ENCODE assay signal across 21 cellular contexts in genomic region chr5:174843263-174844250, GRCh38.
A peak's percentile ranks its signal among the peaks of the same experiment; 100 is the strongest.
DNase-seq lines count a peak whose midpoint lies in the region; ATAC-seq, FAIRE-seq and TF ChIP-seq lines count a peak whose summit lies in the region.
"Had no signal": no experiment of that assay in that cellular context is flagged by ENCODE, and none has a peak within 500 bp of the region (broad histone marks: within the 10 kb centered on the region; RNA-seq: fewer than 3 reads in every experiment).

No MANE protein-coding gene starts in this region.

- TF ChIP-seq POLR2A in GM12891 (IDR thresholded peaks at IDR 0.05; ENCODE audit: low read depth, low read length) = no peak

- H3K9ac ChIP-seq in adipocyte (ENCODE audit: low read length) = no peak overlapping the region
- no peak overlapping the region for H3K9ac ChIP-seq in neural progenitor cell

- peak overlapping the region; percentile 82 for H3K27ac Mint-ChIP-seq in neural progenitor cell

- no peaks in the 10 kb centered on the region for H3K79me2 ChIP-seq in neural progenitor cell (ENCODE audit: low read depth)

- TF ChIP-seq CTCF in neural progenitor cell (IDR thresholded peaks at IDR 0.05) (no peak), D721Med (IDR thresholded peaks at IDR 0.05; ENCODE audit: insufficient read depth, missing control alignments) (no peak)

- peaks cover 2% of the 10 kb centered on the region for H3K36me3 Mint-ChIP-seq in neural progenitor cell

- peak overlapping the region; percentile 83 for H3K27ac ChIP-seq in neural progenitor cell
- H3K27ac ChIP-seq: body of pancreas, HL-60, stomach, VCaP had no signal

- intact Hi-C loops in left cardiac atrium (cut with DNase I) = no loop called here

- H3K4me3 Mint-ChIP-seq in neural progenitor cell = peak overlapping the region; percentile 62

- peak overlapping the region; percentile 27 for H3K4me2 ChIP-seq in neural progenitor cell

- peaks cover 18% of the 10 kb centered on the region for H3K4me1 ChIP-seq in adipocyte (ENCODE audit: control insufficient read depth, insufficient read depth, low read length)
- H3K4me1 ChIP-seq in neural progenitor cell = peaks cover 16% of the 10 kb centered on the region
- H3K4me1 ChIP-seq: body of pancreas had no signal

- peaks cover 11% of the 10 kb centered on the region for H3K27me3 Mint-ChIP-seq in neural progenitor cell (ENCODE audit: insufficient read depth, low read depth)

- peaks cover 20% of the 10 kb centered on the region for H3F3A ChIP-seq in neural progenitor cell (ENCODE audit: low read depth)

- DNase-seq in ELF-1 (ENCODE audit: low read depth, low spot score) = peak; percentile 89
- DNase-seq in adipocyte (ENCODE audit: low read depth) = peak; percentile 54
- DNase-seq in left cardiac atrium = no peak
- DNase-seq in neural progenitor cell (ENCODE audit: low spot score) = peak; percentile 58
- DNase-seq in D721Med (ENCODE audit: insufficient read length, low spot score) = no peak
- no peak for DNase-seq in NCI-H1694 (lab: John Stamatoyannopoulos, UW)
- no peak for DNase-seq in GM12891 (ENCODE audit: insufficient read length, low spot score)
- no peak for DNase-seq in NCI-H2171 treated with DMSO at 0.1 percent for 48 hours (lab: John Stamatoyannopoulos, UW)
- DNase-seq: activated CD4-positive, alpha-beta T cell treated with anti-CD3 and anti-CD28 coated beads, Interleukin-2, amount 50 U/mL, for 4 hours; activated naive CD4-positive, alpha-beta T cell treated with anti-CD3 and anti-CD28 coated beads, Interleukin-2, amount 50 U/mL, for 16 hours; body of pancreas; kidney; NCI-H2029; NCI-H510A; stimulated activated CD4-positive, alpha-beta T cell treated with anti-CD3 and anti-CD28 coated beads, Interleukin-2, amount 100 ng/mL, for 24 hours; stomach; T-helper 1 cell had no signal

- ATAC-seq in left cardiac atrium = peak; percentile 12 to 59
- ATAC-seq: body of pancreas had no signal

- no peak overlapping the region for H2AFZ ChIP-seq in neural progenitor cell (replicated peaks)

- H3K4me3 ChIP-seq in adipocyte (ENCODE audit: low read length) (no peak overlapping the region), neural progenitor cell (no peak overlapping the region)
- H3K4me3 ChIP-seq: body of pancreas, stomach had no signal

- H3K36me3 ChIP-seq in adipocyte (ENCODE audit: control insufficient read depth, insufficient read depth, low read length, severe bottlenecking) = no peaks in the 10 kb centered on the region
- no peaks in the 10 kb centered on the region for H3K36me3 ChIP-seq in neural progenitor cell
- H3K36me3 ChIP-seq: stomach had no signal

- FAIRE-seq in D721Med (lab: Jason Lieb, UNC) (no peak), GM12891 (lab: Jason Lieb, UNC) (no peak)
- FAIRE-seq: colon, endothelial cell of umbilical vein, kidney had no signal

- peaks cover 21% of the 10 kb centered on the region for H3K4me1 Mint-ChIP-seq in neural progenitor cell

- no peaks in the 10 kb centered on the region for H4K20me1 ChIP-seq in neural progenitor cell (ENCODE audit: low read depth)

- H3K9me3 ChIP-seq in adipocyte (ENCODE audit: control insufficient read depth, low read length) = no peaks in the 10 kb centered on the region
- no peaks in the 10 kb centered on the region for H3K9me3 ChIP-seq in neural progenitor cell (ENCODE audit: low read depth)
- H3K9me3 ChIP-seq: body of pancreas, stomach had no signal

- peaks cover 13% of the 10 kb centered on the region for H3K9me3 Mint-ChIP-seq in neural progenitor cell

- H3K27me3 ChIP-seq in adipocyte (replicated peaks; ENCODE audit: control insufficient read depth, insufficient read depth, low read length) (peaks cover 13% of the 10 kb centered on the region), neural progenitor cell (no peaks in the 10 kb centered on the region)
- H3K27me3 ChIP-seq: body of pancreas had no signal

TF ChIP-seq in GM12891, 5 proteins besides CTCF, POLR2A, EP300 and RAD21:
- TF ChIP-seq TAF1 (IDR thresholded peaks at IDR 0.05; ENCODE audit: low read depth, low read length) (no peak), SPI1 (IDR thresholded peaks at IDR 0.05; ENCODE audit: low read depth, low read length) (no peak), POU2F2 (IDR thresholded peaks at IDR 0.05; ENCODE audit: low read depth, low read length) (no peak), POLR2AphosphoS5 (IDR thresholded peaks at IDR 0.05; ENCODE audit: low read depth, low read length) (no peak), PAX5 (IDR thresholded peaks at IDR 0.05; ENCODE audit: insufficient read depth, low read length, severe bottlenecking) (no peak)

Comparison
In these comparisons a context has a peak if more than half of its experiments do, and no peak if none do; other contexts are left out.
1. DNase-seq: peak in ELF-1 (single experiment), adipocyte (single experiment) and neural progenitor cell (single experiment); none in left cardiac atrium (single experiment), D721Med (single experiment), NCI-H1694 (single experiment), GM12891 (single experiment) and NCI-H2171 treated with DMSO at 0.1 percent for 48 hours (single experiment).